16 cellular contexts compared by ENCODE assay signal in the genomic region with DNA sequence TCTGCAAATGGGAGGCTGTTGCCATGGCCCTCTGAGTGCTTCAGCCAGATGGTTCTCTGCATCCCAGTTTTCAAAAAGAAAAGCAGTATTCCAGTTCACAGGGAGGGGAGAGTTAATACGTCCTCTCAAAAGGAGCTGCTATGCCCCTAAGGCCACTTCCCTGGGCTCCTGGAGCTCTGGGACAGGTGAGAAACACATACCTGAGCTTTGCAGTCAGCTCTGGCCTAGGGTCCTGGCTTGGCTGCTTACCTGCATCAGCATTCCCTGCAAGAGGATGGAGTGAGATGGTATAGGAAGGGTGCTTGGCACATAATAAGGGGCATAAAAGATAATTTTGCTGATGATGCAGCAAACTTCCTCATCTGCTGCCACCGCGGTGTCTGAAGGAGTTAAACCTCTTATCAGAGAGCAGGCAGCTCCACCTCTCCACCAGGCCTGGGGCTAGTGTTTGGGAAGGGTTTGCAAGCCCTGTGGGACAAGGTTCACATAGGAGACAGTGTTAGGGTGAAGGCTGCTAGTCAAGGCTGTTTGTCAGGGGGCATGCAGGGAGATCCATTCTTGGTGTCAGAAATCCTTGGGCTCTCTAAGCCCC.
DNase-seq lines count a peak whose midpoint lies in the region; ATAC-seq and TF ChIP-seq lines count a peak whose summit lies in the region.
"Had no signal": no experiment of that assay in that cellular context is flagged by ENCODE, and none has a peak within 500 bp of the region (broad histone marks: within the 10 kb centered on the region; RNA-seq: fewer than 3 reads in every experiment).

No MANE protein-coding gene starts in this region.

- ATAC-seq in effector memory CD8-positive, alpha-beta T cell (replicated peaks), result no peak
- ATAC-seq: activated CD4-positive, CD25-positive, alpha-beta regulatory T cell treated with anti-CD3 and anti-CD28 coated beads, Interleukin-2, amount 50 U/mL, for 24 hours; GM23338; stimulated activated memory B cell treated with anti-CD40 and anti-IgM and Interleukin-4, amounts not matched to agents 10 μg/mL and 1 μg/mL and 100 μg/mL, for 72 hours had no signal

- H3K4me2 ChIP-seq in GM23248 (ENCODE audit: unreplicated experiment), result no peak overlapping the region
- H3K4me2 ChIP-seq: GM23338, PC-9 had no signal

- no peaks in the 10 kb centered on the region for H4K20me1 ChIP-seq in GM23248 (ENCODE audit: insufficient read depth)

- H3K27ac ChIP-seq in A673 (ENCODE audit: low read depth, low read length, poor library complexity, severe bottlenecking), result peak overlapping the region; percentile 59
- H3K27ac ChIP-seq in esophagus squamous epithelium, result peak overlapping the region; percentile 9 to 68 (median 62)
- H3K27ac ChIP-seq in rectal smooth muscle tissue (ENCODE audit: low read depth, low read length), result no peak overlapping the region
- no peak overlapping the region for H3K27ac ChIP-seq in GM23248
- H3K27ac ChIP-seq: PC-9 had no signal

- CTCF ChIA-PET in A673 (lab: Charles Lee), result no interaction called here

- no peak for TF ChIP-seq CTCF in A673 (conservative IDR thresholded peaks at IDR 0.05; ENCODE audit: low read depth, low read length)
- no peak for TF ChIP-seq CTCF in esophagus squamous epithelium (IDR thresholded peaks at IDR 0.05)

- H3K9me2 ChIP-seq in GM23248 (ENCODE audit: insufficient read depth), result no peaks in the 10 kb centered on the region

- H3K27me3 Mint-ChIP-seq in activated T-cell treated with anti-CD3 and anti-CD28 coated beads, Interleukin-2, amount 50 U/mL, for 24 hours, result no peaks in the 10 kb centered on the region
- peaks cover 0 to 2% of the 10 kb centered on the region in 2 donors for H3K27me3 Mint-ChIP-seq in effector memory CD8-positive, alpha-beta T cell
- H3K27me3 Mint-ChIP-seq: activated naive CD8-positive, alpha-beta T cell; central memory CD8-positive, alpha-beta T cell had no signal

- DNase-seq in A673 (ENCODE audit: low spot score) (no peak), OCI-M1 (lab: John Stamatoyannopoulos, UW) (peak; percentile 88), esophagus squamous epithelium (lab: John Stamatoyannopoulos, UW) (no peak), GM23248 (no peak), activated gamma-delta T cell treated with Interleukin-2 at 50 U/mL for 16 hours (no peak)
- DNase-seq in activated T-cell treated with anti-CD3 and anti-CD28 coated beads, Interleukin-2, amount 50 U/mL, for 24 hours, result no peak
- DNase-seq in effector memory CD8-positive, alpha-beta T cell, result no peak
- DNase-seq: naive B cell, NCI-H226 had no signal

- 11 to 28% methylated on average over 2 of the region's 3 CpGs for WGBS in esophagus squamous epithelium, 2 donors
- WGBS in GM23248 (ENCODE audit: low coverage in 1 of 2, low lambda C conversion rate in 2 of 2, missing lambda C conversion rate in 2 of 2), 2 experiments, result 11 to 20% methylated on average over 3 of the region's 3 CpGs

- no peaks in the 10 kb centered on the region for H3K36me3 Mint-ChIP-seq in activated T-cell treated with anti-CD3 and anti-CD28 coated beads, Interleukin-2, amount 50 U/mL, for 24 hours (ENCODE audit: low read depth)
- H3K36me3 Mint-ChIP-seq in effector memory CD8-positive, alpha-beta T cell (ENCODE audit: insufficient read depth), result no peaks in the 10 kb centered on the region
- H3K36me3 Mint-ChIP-seq: activated naive CD8-positive, alpha-beta T cell; naive B cell; stimulated activated memory B cell treated with anti-CD40 and anti-IgM and Interleukin-4, amounts not matched to agents 10 μg/mL and 1 μg/mL and 100 μg/mL, for 72 hours had no signal

- H3K4me1 Mint-ChIP-seq in activated T-cell treated with anti-CD3 and anti-CD28 coated beads, Interleukin-2, amount 50 U/mL, for 24 hours (ENCODE audit: low read depth), result no peaks in the 10 kb centered on the region
- no peaks in the 10 kb centered on the region for H3K4me1 Mint-ChIP-seq in effector memory CD8-positive, alpha-beta T cell (ENCODE audit: low read depth in 2 of 2)
- H3K4me1 Mint-ChIP-seq: central memory CD8-positive, alpha-beta T cell; naive B cell; stimulated activated memory B cell treated with anti-CD40 and anti-IgM and Interleukin-4, amounts not matched to agents 10 μg/mL and 1 μg/mL and 100 μg/mL, for 72 hours had no signal

- H3K4me3 ChIP-seq in A673 (ENCODE audit: low read depth, low read length, poor library complexity, severe bottlenecking) (no peak overlapping the region), esophagus squamous epithelium (no peak overlapping the region), rectal smooth muscle tissue (ENCODE audit: low read length) (peak overlapping the region; percentile 11), GM23248 (no peak overlapping the region)
- H3K4me3 ChIP-seq: GM23338, PC-9 had no signal

- H3K27me3 ChIP-seq in A673 (replicated peaks; ENCODE audit: insufficient read depth, low read depth, low read length, poor library complexity) (no peaks in the 10 kb centered on the region), esophagus squamous epithelium (no peaks in the 10 kb centered on the region), rectal smooth muscle tissue (ENCODE audit: control insufficient read depth, insufficient read depth, low read length) (no peaks in the 10 kb centered on the region), GM23248 (replicated peaks; ENCODE audit: insufficient read depth) (no peaks in the 10 kb centered on the region)

- H3K36me3 ChIP-seq in A673 (ENCODE audit: insufficient read depth, low read length, poor library complexity, severe bottlenecking), result no peaks in the 10 kb centered on the region
- H3K36me3 ChIP-seq in esophagus squamous epithelium, result no peaks in the 10 kb centered on the region
- H3K36me3 ChIP-seq in rectal smooth muscle tissue (ENCODE audit: control insufficient read depth, insufficient read depth, low read length), result no peaks in the 10 kb centered on the region
- no peaks in the 10 kb centered on the region for H3K36me3 ChIP-seq in GM23248 (ENCODE audit: low read depth)

- H3K4me1 ChIP-seq in A673 (ENCODE audit: insufficient read depth, low read length, poor library complexity, severe bottlenecking) (peaks cover 45% of the 10 kb centered on the region), esophagus squamous epithelium (peaks cover 12 to 21% (median 18%) of the 10 kb centered on the region in 3 donors), rectal smooth muscle tissue (ENCODE audit: control insufficient read depth, insufficient read depth, low read length) (peaks cover 6% of the 10 kb centered on the region), GM23248 (ENCODE audit: insufficient read depth) (no peaks in the 10 kb centered on the region)

- in situ Hi-C loops in GM23248 (cut with MboI), result no loop called here

- H3K79me2 ChIP-seq in GM23248 (ENCODE audit: insufficient read depth), result no peaks in the 10 kb centered on the region

- H3K9me3 ChIP-seq in A673 (ENCODE audit: low read depth, low read length, poor library complexity, severe bottlenecking) (no peaks in the 10 kb centered on the region), esophagus squamous epithelium (no peaks in the 10 kb centered on the region), GM23248 (ENCODE audit: low read depth) (no peaks in the 10 kb centered on the region)

- H3K9me3 Mint-ChIP-seq in activated T-cell treated with anti-CD3 and anti-CD28 coated beads, Interleukin-2, amount 50 U/mL, for 24 hours, result no peaks in the 10 kb centered on the region
- peaks cover 0 to under 1% of the 10 kb centered on the region in 2 donors for H3K9me3 Mint-ChIP-seq in effector memory CD8-positive, alpha-beta T cell
- H3K9me3 Mint-ChIP-seq: central memory CD8-positive, alpha-beta T cell; GM23338; stimulated activated memory B cell treated with anti-CD40 and anti-IgM and Interleukin-4, amounts not matched to agents 10 μg/mL and 1 μg/mL and 100 μg/mL, for 72 hours had no signal

- intact Hi-C loops in A673 (cut with micrococcal nuclease; ENCODE audit: unreplicated experiment) (no loop called here), esophagus squamous epithelium (cut with DNase I) (no loop called here)

- TF ChIP-seq POLR2A in esophagus squamous epithelium (IDR thresholded peaks at IDR 0.05), result no peak

- H3K9ac ChIP-seq in rectal smooth muscle tissue (ENCODE audit: low read length) (no peak overlapping the region), GM23248 (no peak overlapping the region)

- POLR2A ChIA-PET in A673 (lab: Charles Lee; ENCODE audit: low non-redundant PET), result no interaction called here

- H3F3A ChIP-seq in GM23248 (ENCODE audit: insufficient read depth), result no peaks in the 10 kb centered on the region

- no TSS peak for BruUV-seq in A673 (replicated peaks; lab: Mats Ljungman, UMichigan)

- no peak overlapping the region for H3K27ac Mint-ChIP-seq in activated T-cell treated with anti-CD3 and anti-CD28 coated beads, Interleukin-2, amount 50 U/mL, for 24 hours
- no peak overlapping the region for H3K27ac Mint-ChIP-seq in effector memory CD8-positive, alpha-beta T cell
- H3K27ac Mint-ChIP-seq: activated naive CD8-positive, alpha-beta T cell; GM23338; naive B cell; stimulated activated memory B cell treated with anti-CD40 and anti-IgM and Interleukin-4, amounts not matched to agents 10 μg/mL and 1 μg/mL and 100 μg/mL, for 72 hours had no signal

- no peak overlapping the region for H2AFZ ChIP-seq in GM23248
- H2AFZ ChIP-seq: GM23338, PC-9 had no signal

- no peak overlapping the region for H3K4me3 Mint-ChIP-seq in activated T-cell treated with anti-CD3 and anti-CD28 coated beads, Interleukin-2, amount 50 U/mL, for 24 hours
- no peak overlapping the region for H3K4me3 Mint-ChIP-seq in effector memory CD8-positive, alpha-beta T cell
- H3K4me3 Mint-ChIP-seq: activated naive CD8-positive, alpha-beta T cell; central memory CD8-positive, alpha-beta T cell; GM23338; naive B cell; stimulated activated memory B cell treated with anti-CD40 and anti-IgM and Interleukin-4, amounts not matched to agents 10 μg/mL and 1 μg/mL and 100 μg/mL, for 72 hours had no signal

Comparison
In these comparisons a context has a peak if more than half of its experiments do, and no peak if none do; other contexts are left out.
1. H3K27ac ChIP-seq: peak in A673 (single experiment) and esophagus squamous epithelium (4 of 4); none in rectal smooth muscle tissue (single experiment) and GM23248 (single experiment).